ENCODE assay signal across 11 cellular contexts in the genomic region with DNA sequence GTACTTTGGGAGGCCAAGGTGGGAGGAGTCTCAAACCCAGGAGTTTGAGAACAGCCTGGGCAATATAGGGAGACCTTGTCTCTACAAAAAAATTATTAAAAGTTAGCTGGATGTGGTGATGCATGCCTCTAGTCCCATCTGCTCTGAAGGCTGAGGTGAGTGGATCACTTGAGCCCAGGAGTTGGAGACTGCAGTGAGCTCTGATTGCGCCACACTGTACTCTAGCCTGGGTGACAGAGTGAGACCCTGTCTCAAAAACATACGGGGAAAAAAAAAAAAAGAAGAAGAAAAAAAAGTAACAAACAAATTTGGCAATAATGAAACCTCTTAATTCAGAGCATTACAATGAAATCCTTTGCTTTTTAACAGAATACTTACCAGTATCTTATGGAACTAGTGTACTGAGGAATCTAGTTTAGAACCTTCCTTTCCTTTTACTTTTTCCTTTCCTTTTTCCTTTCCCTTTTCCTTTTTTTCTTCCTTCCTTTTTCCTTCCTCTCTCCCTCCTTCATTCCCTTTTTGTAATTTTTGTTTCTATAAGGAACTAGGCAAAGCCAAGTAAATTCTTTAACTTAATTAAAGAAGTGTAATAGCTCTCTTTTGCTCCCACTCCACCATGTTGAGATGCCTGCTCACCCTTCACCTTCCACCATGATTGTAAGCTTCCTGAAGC.
"Had no signal": no experiment of that assay in that cellular context is flagged by ENCODE, and none has a peak within 500 bp of the region (broad histone marks: within the 10 kb centered on the region; RNA-seq: fewer than 3 reads in every experiment).

No MANE protein-coding gene starts in this region.

- H3K4me2 ChIP-seq: GM23338 had no signal

- H3K4me3 ChIP-seq: GM23248, GM23338, HAP-1 had no signal

- H3K4me3 Mint-ChIP-seq: GM23338, H9, HFFc6 had no signal

- ATAC-seq: GM23338, HCT116 had no signal

- H3K4me1 Mint-ChIP-seq: GM23338, H9 had no signal

- H3K9ac ChIP-seq: GM23248 had no signal

- FAIRE-seq: H1, H54 had no signal

- H3K27ac Mint-ChIP-seq: GM23338, HFFc6 had no signal

- H3K27ac ChIP-seq: GM23248 had no signal

- H2AFZ ChIP-seq: GM23248, GM23338 had no signal

- H3K36me3 ChIP-seq: HAP-1 had no signal

- DNase-seq: GM23248, GOT3, H7, H9, HCEC 1CT, HFFc6 had no signal

- H3K9me3 ChIP-seq: HAP-1 had no signal

- H3K4me1 ChIP-seq: HAP-1 had no signal
